8 cellular contexts compared by ENCODE assay signal in the genomic region with DNA sequence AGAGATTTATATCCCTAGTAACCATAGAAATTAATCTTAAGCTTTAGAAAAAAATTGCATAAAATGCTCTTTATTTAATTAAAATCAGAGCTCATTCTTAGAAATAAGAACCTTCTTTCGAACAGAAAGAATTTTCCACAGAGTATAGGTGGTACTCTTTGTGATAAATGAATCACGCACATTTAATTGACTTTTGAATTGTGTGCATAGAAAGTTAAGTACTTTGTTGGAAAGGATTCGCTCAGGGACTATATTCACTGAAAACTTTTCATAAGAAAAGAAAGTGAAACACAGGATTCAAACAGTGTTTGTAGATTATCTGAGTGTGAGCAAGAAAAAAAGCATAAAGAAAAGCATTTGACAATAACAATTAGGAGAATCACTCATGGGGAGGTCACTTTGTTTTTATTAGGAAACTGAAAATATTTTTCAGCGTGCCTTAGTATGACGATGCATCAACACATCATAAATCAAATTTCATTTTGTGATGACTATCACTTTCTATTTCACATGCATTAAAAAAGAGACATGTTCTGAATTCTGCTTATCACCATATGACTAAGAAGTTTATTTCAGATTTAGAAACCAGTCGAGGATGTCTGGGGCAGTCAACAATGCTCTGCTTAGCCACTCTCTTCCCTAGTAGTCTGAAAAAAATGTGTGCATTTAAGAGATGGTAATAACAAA. TPM values are rescaled to one million over a fixed set of nuclear protein-coding genes. Genes with fewer than 3 reads are reported as not detected.
DNase-seq lines count a peak whose midpoint lies in the region; ATAC-seq and TF ChIP-seq lines count a peak whose summit lies in the region.

No MANE protein-coding gene starts in this region.

- no peak overlapping the region for H3K4me2 ChIP-seq in trophoblast cell (ENCODE audit: low read length)

- no peak overlapping the region for H4K8ac ChIP-seq in trophoblast cell (ENCODE audit: low read depth, low read length)

- H4K91ac ChIP-seq in trophoblast cell (ENCODE audit: low read depth, low read length), result no peak overlapping the region

- no peaks in the 10 kb centered on the region for H3K27me3 ChIP-seq in trophoblast cell (ENCODE audit: insufficient read depth, low read length)

- no peak overlapping the region for H2BK120ac ChIP-seq in trophoblast cell (ENCODE audit: insufficient read depth, low read length, poor library complexity)

- no peak overlapping the region for H3K9ac ChIP-seq in trophoblast cell (ENCODE audit: low read length)

- peak; percentile 33 for DNase-seq in AG09309 (ENCODE audit: low read depth)
- peak; percentile 38 to 71 for DNase-seq in cardiac fibroblast (ENCODE audit: low read depth in 2 of 2)
- DNase-seq in trophoblast cell, result no peak
- no peak for DNase-seq in iPS-NIHi7 (ENCODE audit: extremely low spot score)
- no peak for DNase-seq in DMS53 (lab: John Stamatoyannopoulos, UW)
- no peak for DNase-seq in MV-4-11 (lab: John Stamatoyannopoulos, UW)

- TF ChIP-seq CTCF in AG09309 (IDR thresholded peaks at IDR 0.05; ENCODE audit: control insufficient read depth, insufficient read depth, low read depth, low read length, missing control alignments), result no peak
- TF ChIP-seq CTCF in cardiac fibroblast (IDR thresholded peaks at IDR 0.05; ENCODE audit: low read depth, low read length), result no peak

- no peaks in the 10 kb centered on the region for H3K9me3 ChIP-seq in trophoblast cell (ENCODE audit: insufficient read depth, low read depth, low read length)

- H2AK5ac ChIP-seq in trophoblast cell (ENCODE audit: low read length), result no peak overlapping the region

- H3K79me2 ChIP-seq in trophoblast cell (ENCODE audit: control insufficient read depth, insufficient read depth, low read length, poor library complexity), result peaks cover 4% of the 10 kb centered on the region

- no peak overlapping the region for H3K14ac ChIP-seq in trophoblast cell (ENCODE audit: low read length)

- H3K4me3 ChIP-seq in AG09309 (ENCODE audit: control insufficient read depth, low read depth, low read length) (no peak overlapping the region; the same call in 1 of the 2 replicates), cardiac fibroblast (replicated peaks in 1 of 2; ENCODE audit: low read depth in 2 of 2, low read length in 2 of 2) (no peak overlapping the region), trophoblast cell (ENCODE audit: low read depth, low read length) (no peak overlapping the region)

- H3K23ac ChIP-seq in trophoblast cell (ENCODE audit: low read length), result no peak overlapping the region

- H3K4ac ChIP-seq in trophoblast cell (ENCODE audit: low read depth, low read length), result no peak overlapping the region

- ATAC-seq in GM19351 (IDR thresholded peaks at IDR 0.05; ENCODE audit: unreplicated experiment) (peak; percentile 79), HG03354 (IDR thresholded peaks at IDR 0.05; ENCODE audit: poor library complexity, severe bottlenecking, unreplicated experiment) (peak; percentile 60)

- H3K4me1 ChIP-seq in trophoblast cell (ENCODE audit: control insufficient read depth in 1 of 2, insufficient read depth in 2 of 2, low read length in 2 of 2), result peaks cover 6% of the 10 kb centered on the region in 2 experiments

- H4K12ac ChIP-seq in trophoblast cell (ENCODE audit: low read depth, low read length), result no peak overlapping the region

- no peak overlapping the region for H2AFZ ChIP-seq in trophoblast cell (ENCODE audit: insufficient read depth, low read length, poor library complexity)

- no peak overlapping the region for H2BK12ac ChIP-seq in trophoblast cell (ENCODE audit: low read length)

- no CpG with 5 or more reads among the region's 6 CpGs for WGBS in trophoblast cell (ENCODE audit: extremely low coverage, insufficient coverage, insufficient read length)

- no peaks in the 10 kb centered on the region for H3K36me3 ChIP-seq in trophoblast cell (ENCODE audit: control insufficient read depth in 1 of 2, insufficient read depth in 2 of 2, low read length in 2 of 2)

- H3K27ac ChIP-seq in trophoblast cell (ENCODE audit: low read depth, low read length), result no peak overlapping the region

- no peak overlapping the region for H2BK5ac ChIP-seq in trophoblast cell (ENCODE audit: low read depth, low read length, poor library complexity)

- H3K18ac ChIP-seq in trophoblast cell (ENCODE audit: low read length), result no peak overlapping the region

- peaks cover 8% of the 10 kb centered on the region for H3K79me1 ChIP-seq in trophoblast cell (ENCODE audit: low read length)

RNA-seq across cellular contexts. Expression of gene STX18, which starts 49.5 kb away (rescaled TPM):
- polyA plus RNA-seq in trophoblast cell (2013), result 30.1 and 32.5 TPM in 2 replicates

Comparison
In these comparisons a context has a peak if more than half of its experiments do, and no peak if none do; other contexts are left out.
1. DNase-seq: peak in AG09309 (single experiment) and cardiac fibroblast (2 of 2); none in trophoblast cell (0 of 2), iPS-NIHi7 (single experiment), DMS53 (single experiment) and MV-4-11 (single experiment).